Comparison of ENCODE assay signal across 12 cellular contexts in genomic region chr18:59202258-59202820, GRCh38.
"Had no signal": no experiment of that assay in that cellular context is flagged by ENCODE, and none has a peak within 500 bp of the region (broad histone marks: within the 10 kb centered on the region; RNA-seq: fewer than 3 reads in every experiment).

No MANE protein-coding gene starts in this region.

- DNase-seq: activated CD8-positive, alpha-beta memory T cell treated with anti-CD3 and anti-CD28 coated beads, Interleukin-2, amount 50 U/mL, for 48 hours; activated CD8-positive, alpha-beta T cell treated with anti-CD3 and anti-CD28 coated beads, Interleukin-2, amount 10 ng/mL, durations not matched to agents 7 days and 5 days; activated naive CD4-positive, alpha-beta T cell treated with anti-CD3 and anti-CD28 coated beads for 36 hours; colonic mucosa; esophagus squamous epithelium; foreskin fibroblast; nucleus accumbens; right cardiac atrium; small intestine; thyroid gland; uterus had no signal

- ATAC-seq: activated CD8-positive, alpha-beta T cell treated with anti-CD3 and anti-CD28 coated beads, Interleukin-2, amount 10 ng/mL, durations not matched to agents 7 days and 5 days; natural killer cell treated with Interleukin-12 subunit alpha and Interleukin-12 subunit beta and Interleukin-15 and Interleukin-18, amount 100 ng/mL, for 72 hours; right cardiac atrium had no signal

- H3K36me3 ChIP-seq: colonic mucosa, esophagus squamous epithelium, thyroid gland, uterus had no signal

- H3K27ac ChIP-seq: colonic mucosa, esophagus squamous epithelium, thyroid gland, uterus had no signal

- H3K27me3 ChIP-seq: colonic mucosa, thyroid gland, uterus had no signal

- H3K4me3 ChIP-seq: colonic mucosa, esophagus squamous epithelium, thyroid gland, uterus had no signal
